ENCODE assay signal across 14 cellular contexts in the genomic region with DNA sequence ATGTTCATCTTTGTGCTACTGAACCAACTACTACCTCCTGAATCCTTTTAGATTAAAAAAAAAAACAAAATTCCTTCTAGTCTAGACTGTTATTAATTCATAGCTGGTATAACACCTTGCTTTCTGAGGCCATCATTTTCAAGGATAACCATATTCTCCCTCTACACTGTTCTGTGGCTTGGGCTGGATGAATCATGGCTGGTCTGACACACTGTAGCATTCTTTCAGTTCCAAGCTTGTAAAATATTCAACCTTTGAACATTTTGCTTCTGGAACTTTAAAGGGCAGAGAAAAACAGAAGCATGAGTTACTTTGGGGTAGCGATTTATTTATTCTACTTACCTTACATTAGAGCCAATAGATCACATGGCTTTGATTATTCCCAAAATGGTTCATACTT. TPM values are rescaled to one million over a fixed set of nuclear protein-coding genes. Genes with fewer than 3 reads are reported as not detected.
DNase-seq lines count a peak whose midpoint lies in the region; ATAC-seq, FAIRE-seq and TF ChIP-seq lines count a peak whose summit lies in the region.
"Had no signal": no experiment of that assay in that cellular context is flagged by ENCODE, and none has a peak within 500 bp of the region (broad histone marks: within the 10 kb centered on the region; RNA-seq: fewer than 3 reads in every experiment).

No MANE protein-coding gene starts in this region.

- no peak for TF ChIP-seq CTCF in bronchial epithelial cell (IDR thresholded peaks at IDR 0.05; ENCODE audit: insufficient read depth, low read length, severe bottlenecking)
- no peak for TF ChIP-seq CTCF in mucosa of descending colon (IDR thresholded peaks at IDR 0.05)
- no peak for TF ChIP-seq CTCF in suprapubic skin (IDR thresholded peaks at IDR 0.05)

- no peak overlapping the region for H3K4me3 ChIP-seq in bronchial epithelial cell (ENCODE audit: low read depth, low read length)
- no peak overlapping the region for H3K4me3 ChIP-seq in mucosa of descending colon
- H3K4me3 ChIP-seq in H7 (ENCODE audit: insufficient read depth, low read depth, low read length) = no peak overlapping the region
- H3K4me3 ChIP-seq in suprapubic skin = no peak overlapping the region
- H3K4me3 ChIP-seq: SJCRH30 had no signal

- FAIRE-seq in bronchial epithelial cell (lab: Jason Lieb, UNC) = no peak

- intact Hi-C loops in mucosa of descending colon (cut with DNase I, micrococcal nuclease) = no loop called here

- H3K4me1 ChIP-seq in mucosa of descending colon (ENCODE audit: low read depth) = peaks cover 4% of the 10 kb centered on the region
- peaks cover 12% of the 10 kb centered on the region for H3K4me1 ChIP-seq in suprapubic skin
- H3K4me1 ChIP-seq: SJCRH30 had no signal

- peak; percentile 56 for DNase-seq in COLO829 (ENCODE audit: low spot score)
- DNase-seq in HT1080 (ENCODE audit: low read depth) = peak; percentile 77
- peak; percentile 63 for DNase-seq in bronchial epithelial cell (ENCODE audit: low read depth)
- no peak for DNase-seq in mucosa of descending colon
- DNase-seq in NCI-H446 (lab: John Stamatoyannopoulos, UW) = no peak
- no peak for DNase-seq in retina
- no peak for DNase-seq in H7
- no peak for DNase-seq in suprapubic skin (ENCODE audit: low spot score in 2 of 2)
- DNase-seq: activated naive CD8-positive, alpha-beta T cell treated with anti-CD3 and anti-CD28 coated beads, Interleukin-2, amount 10 ng/mL, durations not matched to agents 7 days and 5 days; islet precursor cell; KG1; NCI-H2227 treated with DMSO at 0.1 percent for 48 hours; SJCRH30 had no signal

- H3K27me3 ChIP-seq in bronchial epithelial cell (ENCODE audit: control insufficient read depth, insufficient read depth, low read length) = no peaks in the 10 kb centered on the region
- no peaks in the 10 kb centered on the region for H3K27me3 ChIP-seq in H7 (ENCODE audit: control insufficient read depth, insufficient read depth, low read length)
- no peaks in the 10 kb centered on the region for H3K27me3 ChIP-seq in suprapubic skin
- H3K27me3 ChIP-seq: SJCRH30 had no signal

- H3K27ac ChIP-seq in suprapubic skin = no peak overlapping the region
- H3K27ac ChIP-seq: SJCRH30 had no signal

- ATAC-seq in mucosa of descending colon = peak; percentile 86
- ATAC-seq: natural killer cell treated with Interleukin-12 subunit alpha and Interleukin-12 subunit beta and Interleukin-15 and Interleukin-18, amount 100 ng/mL, for 72 hours had no signal

- TF ChIP-seq POLR2A in suprapubic skin (IDR thresholded peaks at IDR 0.05) = no peak

- 86% methylated on average over 1 of the region's 1 CpG for WGBS in suprapubic skin

- H3K9me3 ChIP-seq in mucosa of descending colon (no peaks in the 10 kb centered on the region), suprapubic skin (no peaks in the 10 kb centered on the region)
- H3K9me3 ChIP-seq: SJCRH30 had no signal

- no peak for TF ChIP-seq EP300 in suprapubic skin (IDR thresholded peaks at IDR 0.05)

- H3K36me3 ChIP-seq in bronchial epithelial cell (ENCODE audit: control insufficient read depth, insufficient read depth, low read length) = no peaks in the 10 kb centered on the region
- H3K36me3 ChIP-seq in mucosa of descending colon (ENCODE audit: low read depth) = no peaks in the 10 kb centered on the region
- H3K36me3 ChIP-seq in H7 (replicated peaks; ENCODE audit: control insufficient read depth, insufficient read depth, low read length) = no peaks in the 10 kb centered on the region
- no peaks in the 10 kb centered on the region for H3K36me3 ChIP-seq in suprapubic skin
- H3K36me3 ChIP-seq: SJCRH30 had no signal

RNA-seq across cellular contexts. Expression of gene HSPBAP1, which starts 7.6 kb away (rescaled TPM):
- 16.4 and 18.1 TPM in 2 replicates for total RNA-seq in HT1080 (2014; rRNA removed; shearing (Covaris generic))
- 11.9 and 13.7 TPM in 2 replicates for polyA plus RNA-seq in HT1080 (2015; cell fraction: cytosol; rRNA removed)
- 36.0 and 38.0 TPM in 2 replicates for polyA plus RNA-seq in HT1080 (2015; cell fraction: nucleus; rRNA removed)
- total RNA-seq in bronchial epithelial cell (11.3 and 12.0 TPM in 2 replicates), mucosa of descending colon (10 to 100 TPM in 1 of 3 donors, 1 to 10 TPM in 2; 6.6 to 12.2 (median 7.9) TPM), suprapubic skin (10 to 100 TPM in 3 of 4 donors, 1 to 10 TPM in 1; 8.8 to 32.8 (median 15.7) TPM)
- total RNA-seq in H7 (2014; rRNA removed; shearing (Covaris generic)) = 9.2 and 12.2 TPM in 2 replicates

RNA-seq across cellular contexts. Expression of gene SLC49A4, which starts 8.8 kb away (rescaled TPM):
- 24.3 and 25.5 TPM in 2 replicates for total RNA-seq in HT1080 (2014; rRNA removed; shearing (Covaris generic))
- polyA plus RNA-seq in HT1080 (2015; cell fraction: cytosol; rRNA removed) = 18.1 and 22.7 TPM in 2 replicates
- 16.8 and 19.0 TPM in 2 replicates for polyA plus RNA-seq in HT1080 (2015; cell fraction: nucleus; rRNA removed)
- 21.6 and 26.4 TPM in 2 replicates for total RNA-seq in bronchial epithelial cell
- 10 to 100 TPM; 16.4 to 27.7 (median 22.9) TPM for total RNA-seq in mucosa of descending colon
- total RNA-seq in H7 (2014; rRNA removed; shearing (Covaris generic)) = 8.4 and 10.0 TPM in 2 replicates
- total RNA-seq in suprapubic skin = 10 to 100 TPM; 20.9 to 34.0 (median 32.1) TPM

Comparison
In these comparisons a context has a peak if more than half of its experiments do, and no peak if none do; other contexts are left out.
1. DNase-seq: peak in COLO829 (single experiment), HT1080 (single experiment) and bronchial epithelial cell (single experiment); none in mucosa of descending colon (0 of 3), NCI-H446 (0 of 2), retina (single experiment), H7 (single experiment) and suprapubic skin (0 of 2).